In genomic region chr19:32675720-32676185, GRCh38 we compare ENCODE assay signal across 8 cellular contexts. TPM values are rescaled to one million over a fixed set of nuclear protein-coding genes. Genes with fewer than 3 reads are reported as not detected.
A peak's percentile ranks its signal among the peaks of the same experiment; 100 is the strongest.
DNase-seq lines count a peak whose midpoint lies in the region; ATAC-seq lines count a peak whose summit lies in the region.

RGS9BP (plus strand) TSS chr19:32675848; CDS start chr19:32676264, 416 bp downstream.

- DNase-seq in DMS 273 treated with DMSO at 0.1 percent for 48 hours (lab: John Stamatoyannopoulos, UW) (peak; percentile 13), NCI-H510A (lab: John Stamatoyannopoulos, UW) (peak; percentile 41), lung microvascular endothelial cell (ENCODE audit: low read depth in 2 of 2) (peak; percentile 79 to 85)
- peak; percentile 74 for DNase-seq in activated CD4-positive, alpha-beta memory T cell treated with anti-CD3 and anti-CD28 coated beads for 36 hours
- peak; percentile 51 for DNase-seq in effector CD8-positive, alpha-beta T cell (lab: John Stamatoyannopoulos, UW)
- DNase-seq in stimulated activated CD8-positive, alpha-beta memory T cell treated with anti-CD3 and anti-CD28 coated beads, Interleukin-12 subunit alpha, Interleukin-12 subunit beta, amount 100 ng/mL, for 1 hour (ENCODE audit: low read depth): peak; percentile 45

- CTCF ChIA-PET in activated CD4-positive, alpha-beta memory T cell treated with anti-CD3 and anti-CD28 coated beads for 36 hours (lab: Charles Lee): interaction anchor here (1.0 to 1.5 kb wide), 3 partner anchors 12 to 76 kb away, joined by 3 to 6 read pairs (median 6); no protein-coding TSS in a partner anchor

- H3K4me1 Mint-ChIP-seq in activated CD4-positive, alpha-beta memory T cell treated with anti-CD3 and anti-CD28 coated beads for 36 hours (ENCODE audit: low read depth): peaks cover 26% of the 10 kb centered on the region

- H3K4me3 Mint-ChIP-seq in activated CD4-positive, alpha-beta memory T cell treated with anti-CD3 and anti-CD28 coated beads for 36 hours: peak within 1 kb of the TSS; percentile 79

- peaks cover 2% of the 10 kb centered on the region for H3K36me3 Mint-ChIP-seq in activated CD4-positive, alpha-beta memory T cell treated with anti-CD3 and anti-CD28 coated beads for 36 hours

- peaks cover 11% of the 10 kb centered on the region for H3K27me3 Mint-ChIP-seq in activated CD4-positive, alpha-beta memory T cell treated with anti-CD3 and anti-CD28 coated beads for 36 hours

- H3K9me3 Mint-ChIP-seq in activated CD4-positive, alpha-beta memory T cell treated with anti-CD3 and anti-CD28 coated beads for 36 hours: no peaks in the 10 kb centered on the region

- peak within 1 kb of the TSS; percentile 67 for H3K27ac Mint-ChIP-seq in activated CD4-positive, alpha-beta memory T cell treated with anti-CD3 and anti-CD28 coated beads for 36 hours

- POLR2A ChIA-PET in activated CD4-positive, alpha-beta memory T cell treated with anti-CD3 and anti-CD28 coated beads for 36 hours (lab: Charles Lee): interaction anchor here (1.3 to 1.6 kb wide), 3 partner anchors 16 to 95 kb away, joined by 3 to 6 read pairs (median 5); partner anchors contain the start of genes NUDT19 and PDCD5

- ATAC-seq in HG02610 (IDR thresholded peaks at IDR 0.05; ENCODE audit: unreplicated experiment) (peak; percentile 20), HG03342 (IDR thresholded peaks at IDR 0.05; ENCODE audit: unreplicated experiment) (no peak)

- intact Hi-C loops in activated CD4-positive, alpha-beta memory T cell treated with anti-CD3 and anti-CD28 coated beads for 36 hours (cut with micrococcal nuclease): loop anchor here (1.0 to 5.0 kb wide), 4 partner anchors 16 to 297 kb away; partner anchors contain the start of genes CEP89, DPY19L3, FAAP24 and NUDT19

RNA-seq across cellular contexts. Expression of gene RGS9BP, which starts in this region (rescaled TPM):
- total RNA-seq in activated CD4-positive, alpha-beta memory T cell treated with anti-CD3 and anti-CD28 coated beads for 36 hours: under 1 TPM; 0.10 to 0.19 TPM
- 0.22 and 0.79 TPM in 2 replicates for total RNA-seq in lung microvascular endothelial cell

Comparison
In these comparisons a context has a peak if more than half of its experiments do, and no peak if none do; other contexts are left out.
1. Peak in DNase-seq in activated CD4-positive, alpha-beta memory T cell treated with anti-CD3 and anti-CD28 coated beads for 36 hours; RNA of the gene not detected or under 1 TPM.
2. Peak in DNase-seq in lung microvascular endothelial cell; RNA of the gene not detected or under 1 TPM.
3. DNase-seq: peak in every context shown above with its lines; median percentile 82 in lung microvascular endothelial cell; 74 in activated CD4-positive, alpha-beta memory T cell treated with anti-CD3 and anti-CD28 coated beads for 36 hours; 51 in effector CD8-positive, alpha-beta T cell; 45 in stimulated activated CD8-positive, alpha-beta memory T cell treated with anti-CD3 and anti-CD28 coated beads, Interleukin-12 subunit alpha, Interleukin-12 subunit beta, amount 100 ng/mL, for 1 hour; 41 in NCI-H510A; 13 in DMS 273 treated with DMSO at 0.1 percent for 48 hours.